12 cellular contexts compared by ENCODE assay signal in the genomic region with DNA sequence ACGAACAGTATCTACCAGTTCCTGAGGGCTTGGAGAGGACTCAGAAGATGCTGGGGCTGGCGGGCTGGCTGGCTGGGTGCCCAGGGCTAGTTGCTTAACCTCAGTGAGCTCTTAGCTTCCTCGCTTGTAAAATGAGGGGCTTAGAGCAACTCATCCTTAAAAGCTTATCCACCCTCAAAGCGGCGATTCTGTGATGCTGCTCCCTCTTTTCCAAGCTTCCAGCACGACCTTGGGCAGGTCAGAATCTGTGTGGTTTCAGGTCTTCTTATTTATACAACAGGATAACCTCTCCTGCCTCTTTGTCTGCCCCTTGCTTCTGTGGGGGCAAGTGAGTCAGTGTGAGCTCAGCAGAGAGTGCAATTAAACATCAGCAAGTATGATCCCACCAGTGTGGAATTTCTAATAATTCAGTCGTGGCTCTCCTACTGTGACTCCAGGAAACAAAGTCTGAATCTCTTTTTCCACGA.
DNase-seq lines count a peak whose midpoint lies in the region; ATAC-seq and TF ChIP-seq lines count a peak whose summit lies in the region.
"Had no signal": no experiment of that assay in that cellular context is flagged by ENCODE, and none has a peak within 500 bp of the region (broad histone marks: within the 10 kb centered on the region; RNA-seq: fewer than 3 reads in every experiment).

No MANE protein-coding gene starts in this region.

- WGBS in adrenal gland, 4 donors: 14 to 25% (median 21%) methylated on average over 7 to 8 of the region's 8 CpGs

- no peaks in the 10 kb centered on the region for H3K79me2 ChIP-seq in neural progenitor cell (ENCODE audit: low read depth)

- intact Hi-C loops in adrenal gland (cut with DNase I) (no loop called here), lower lobe of right lung (cut with DNase I) (no loop called here)

- ATAC-seq in GM18520 (IDR thresholded peaks at IDR 0.05; ENCODE audit: unreplicated experiment) (no peak), lower lobe of right lung (no peak)
- ATAC-seq: activated T-cell treated with anti-CD3 and anti-CD28 coated beads, Interleukin-2, amount 50 U/mL, for 4 hours had no signal

- peaks cover 3% of the 10 kb centered on the region for H3K27me3 Mint-ChIP-seq in neural progenitor cell (ENCODE audit: insufficient read depth, low read depth)

- H3K4me3 ChIP-seq in HEK293 (ENCODE audit: low read depth, low read length): peak overlapping the region; percentile 10
- H3K4me3 ChIP-seq in adrenal gland: no peak overlapping the region
- no peak overlapping the region for H3K4me3 ChIP-seq in neural progenitor cell
- no peak overlapping the region for H3K4me3 ChIP-seq in lower lobe of right lung
- H3K4me3 ChIP-seq: uterus had no signal

- no peaks in the 10 kb centered on the region for H3K36me3 ChIP-seq in HEK293 (ENCODE audit: control insufficient read depth in 2 of 2, insufficient read depth in 1 of 2, low read length in 2 of 2)
- H3K36me3 ChIP-seq in adrenal gland (replicated peaks in 1 of 2): no peaks in the 10 kb centered on the region
- no peaks in the 10 kb centered on the region for H3K36me3 ChIP-seq in neural progenitor cell
- no peaks in the 10 kb centered on the region for H3K36me3 ChIP-seq in lower lobe of right lung
- H3K36me3 ChIP-seq: uterus had no signal

- H3K27ac ChIP-seq in HEK293 (ENCODE audit: extremely low read depth, low read depth, low read length): no peak overlapping the region
- no peak overlapping the region for H3K27ac ChIP-seq in adrenal gland
- no peak overlapping the region for H3K27ac ChIP-seq in neural progenitor cell
- no peak overlapping the region for H3K27ac ChIP-seq in lower lobe of right lung
- H3K27ac ChIP-seq: uterus had no signal

- H4K20me1 ChIP-seq in neural progenitor cell (ENCODE audit: low read depth): no peaks in the 10 kb centered on the region

- peak; percentile 96 for DNase-seq in A172 (ENCODE audit: low spot score)
- peak in 4 of 7 donors; percentile 11 to 23 (median 22) for DNase-seq in adrenal gland
- peak; percentile 91 to 96 for DNase-seq in lung microvascular endothelial cell (ENCODE audit: low read depth in 2 of 2)
- no peak for DNase-seq in NK-92 (lab: John Stamatoyannopoulos, UW; ENCODE audit: unreplicated experiment)
- no peak for DNase-seq in neural progenitor cell (ENCODE audit: low spot score)
- no peak for DNase-seq in lower lobe of right lung
- DNase-seq: activated T-cell treated with anti-CD3 and anti-CD28 coated beads, Interleukin-2, amount 50 U/mL, for 4 hours; CD4-positive, alpha-beta T cell; stimulated activated CD4-positive, alpha-beta T cell treated with anti-CD3 and anti-CD28 coated beads, Interleukin-4, amount 100 ng/mL, for 4 hours had no signal

- CTCF ChIA-PET in HEK293 (lab: Yijun Ruan, JAX): interaction anchor here (0.9 to 3.0 kb wide), 2 partner anchors 150 to 163 kb away, joined by 5 to 15 read pairs; no protein-coding TSS in a partner anchor

- no peaks in the 10 kb centered on the region for H3F3A ChIP-seq in neural progenitor cell (ENCODE audit: low read depth)

- H3K27me3 ChIP-seq in adrenal gland (no peaks in the 10 kb centered on the region), neural progenitor cell (no peaks in the 10 kb centered on the region), lower lobe of right lung (ENCODE audit: low read depth) (no peaks in the 10 kb centered on the region)
- H3K27me3 ChIP-seq: uterus had no signal

- H2AFZ ChIP-seq in neural progenitor cell (replicated peaks): no peak overlapping the region

- no peak overlapping the region for H3K9ac ChIP-seq in neural progenitor cell

- TF ChIP-seq POLR2A in adrenal gland (IDR thresholded peaks at IDR 0.05): no peak

- H3K9me3 ChIP-seq in HEK293 (ENCODE audit: control insufficient read depth, insufficient read depth, low read depth, low read length) (no peaks in the 10 kb centered on the region), adrenal gland (replicated peaks in 1 of 3) (no peaks in the 10 kb centered on the region), neural progenitor cell (ENCODE audit: low read depth) (no peaks in the 10 kb centered on the region), lower lobe of right lung (no peaks in the 10 kb centered on the region)
- H3K9me3 ChIP-seq: uterus had no signal

- H3K9me3 Mint-ChIP-seq in neural progenitor cell: no peaks in the 10 kb centered on the region

- no peak for TF ChIP-seq CTCF in HEK293 (tag by site-specific recombination; IDR thresholded peaks at IDR 0.05)
- no peak for TF ChIP-seq CTCF in adrenal gland (IDR thresholded peaks at IDR 0.05)
- no peak for TF ChIP-seq CTCF in neural progenitor cell (IDR thresholded peaks at IDR 0.05)
- no peak for TF ChIP-seq CTCF in lower lobe of right lung (IDR thresholded peaks at IDR 0.05)

- no peak overlapping the region for H3K27ac Mint-ChIP-seq in neural progenitor cell
- H3K27ac Mint-ChIP-seq: CD4-positive, alpha-beta T cell had no signal

- no peak overlapping the region for H3K4me3 Mint-ChIP-seq in neural progenitor cell
- H3K4me3 Mint-ChIP-seq: activated T-cell treated with anti-CD3 and anti-CD28 coated beads, Interleukin-2, amount 50 U/mL, for 4 hours; CD4-positive, alpha-beta T cell had no signal

- POLR2A ChIA-PET in HEK293 (lab: Yijun Ruan, JAX): no interaction called here

- no peak overlapping the region for H3K4me2 ChIP-seq in neural progenitor cell

- H3K4me1 ChIP-seq in HEK293 (ENCODE audit: control insufficient read depth, insufficient read depth, low read length) (peaks cover 16% of the 10 kb centered on the region), adrenal gland (replicated peaks in 1 of 2) (no peaks in the 10 kb centered on the region), neural progenitor cell (peaks cover 7% of the 10 kb centered on the region), lower lobe of right lung (no peaks in the 10 kb centered on the region)
- H3K4me1 ChIP-seq: uterus had no signal

- peaks cover 27% of the 10 kb centered on the region for H3K4me1 Mint-ChIP-seq in neural progenitor cell

- no peaks in the 10 kb centered on the region for H3K36me3 Mint-ChIP-seq in neural progenitor cell

TF ChIP-seq in HEK293, 187 proteins besides CTCF, POLR2A, EP300 and RAD21 (continues in another document):
- TF ChIP-seq KLF1 (tag by site-specific recombination; IDR thresholded peaks at IDR 0.05): no peak
- peak; percentile 94 for TF ChIP-seq GLIS1 (tag by site-specific recombination; IDR thresholded peaks at IDR 0.05)
- TF ChIP-seq ZNF558 (tag by site-specific recombination; IDR thresholded peaks at IDR 0.05): no peak
- TF ChIP-seq, protein P1, sequence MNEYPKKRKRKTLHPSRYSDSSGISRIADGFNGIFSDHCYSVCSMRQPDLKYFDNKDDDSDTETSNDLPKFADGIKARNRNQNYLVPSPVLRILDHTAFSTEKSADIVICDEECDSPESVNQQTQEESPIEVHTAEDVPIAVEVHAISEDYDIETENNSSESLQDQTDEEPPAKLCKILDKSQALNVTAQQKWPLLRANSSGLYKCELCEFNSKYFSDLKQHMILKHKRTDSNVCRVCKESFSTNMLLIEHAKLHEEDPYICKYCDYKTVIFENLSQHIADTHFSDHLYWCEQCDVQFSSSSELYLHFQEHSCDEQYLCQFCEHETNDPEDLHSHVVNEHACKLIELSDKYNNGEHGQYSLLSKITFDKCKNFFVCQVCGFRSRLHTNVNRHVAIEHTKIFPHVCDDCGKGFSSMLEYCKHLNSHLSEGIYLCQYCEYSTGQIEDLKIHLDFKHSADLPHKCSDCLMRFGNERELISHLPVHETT (tag by site-specific recombination; IDR thresholded peaks at IDR 0.05): peak; percentile 74
- no peak for TF ChIP-seq ZNF114 (tag by site-specific recombination; IDR thresholded peaks at IDR 0.05)
- 0 out of 2 replicates have a peak, but pooled peaks have one; percentile 25 for TF ChIP-seq ZNF335 (tag by site-specific recombination; conservative IDR thresholded peaks at IDR 0.05)
- no peak for TF ChIP-seq ZNF140 (tag by site-specific recombination; IDR thresholded peaks at IDR 0.05)
- peak; percentile 79 for TF ChIP-seq ZNF629 (tag by site-specific recombination; IDR thresholded peaks at IDR 0.05)
- no peak for TF ChIP-seq ZNF138 (tag by site-specific recombination; IDR thresholded peaks at IDR 0.05; ENCODE audit: borderline replicate concordance)
- TF ChIP-seq, protein P2, sequence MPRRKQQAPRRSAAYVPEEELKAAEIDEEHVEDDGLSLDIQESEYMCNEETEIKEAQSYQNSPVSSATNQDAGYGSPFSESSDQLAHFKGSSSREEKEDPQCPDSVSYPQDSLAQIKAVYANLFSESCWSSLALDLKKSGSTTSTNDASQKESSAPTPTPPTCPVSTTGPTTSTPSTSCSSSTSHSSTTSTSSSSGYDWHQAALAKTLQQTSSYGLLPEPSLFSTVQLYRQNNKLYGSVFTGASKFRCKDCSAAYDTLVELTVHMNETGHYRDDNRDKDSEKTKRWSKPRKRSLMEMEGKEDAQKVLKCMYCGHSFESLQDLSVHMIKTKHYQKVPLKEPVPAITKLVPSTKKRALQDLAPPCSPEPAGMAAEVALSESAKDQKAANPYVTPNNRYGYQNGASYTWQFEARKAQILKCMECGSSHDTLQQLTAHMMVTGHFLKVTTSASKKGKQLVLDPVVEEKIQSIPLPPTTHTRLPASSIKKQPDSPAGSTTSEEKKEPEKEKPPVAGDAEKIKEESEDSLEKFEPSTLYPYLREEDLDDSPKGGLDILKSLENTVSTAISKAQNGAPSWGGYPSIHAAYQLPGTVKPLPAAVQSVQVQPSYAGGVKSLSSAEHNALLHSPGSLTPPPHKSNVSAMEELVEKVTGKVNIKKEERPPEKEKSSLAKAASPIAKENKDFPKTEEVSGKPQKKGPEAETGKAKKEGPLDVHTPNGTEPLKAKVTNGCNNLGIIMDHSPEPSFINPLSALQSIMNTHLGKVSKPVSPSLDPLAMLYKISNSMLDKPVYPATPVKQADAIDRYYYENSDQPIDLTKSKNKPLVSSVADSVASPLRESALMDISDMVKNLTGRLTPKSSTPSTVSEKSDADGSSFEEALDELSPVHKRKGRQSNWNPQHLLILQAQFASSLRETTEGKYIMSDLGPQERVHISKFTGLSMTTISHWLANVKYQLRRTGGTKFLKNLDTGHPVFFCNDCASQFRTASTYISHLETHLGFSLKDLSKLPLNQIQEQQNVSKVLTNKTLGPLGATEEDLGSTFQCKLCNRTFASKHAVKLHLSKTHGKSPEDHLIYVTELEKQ (tag by site-specific recombination; IDR thresholded peaks at IDR 0.05; ENCODE audit: borderline replicate concordance): 0 out of 2 replicates have a peak, but pooled peaks have one; percentile 14
- peak; percentile 61; the same call in 1 of the 2 replicates for TF ChIP-seq ZNF600 (tag by site-specific recombination; IDR thresholded peaks at IDR 0.05)
- TF ChIP-seq ZNF341 (tag by site-specific recombination; IDR thresholded peaks at IDR 0.05; ENCODE audit: low read depth): no peak
- no peak for TF ChIP-seq TRIM28 (IDR thresholded peaks at IDR 0.05; ENCODE audit: borderline replicate concordance, low read length)
- peak; percentile 90 for TF ChIP-seq ZEB2 (tag by site-specific recombination; IDR thresholded peaks at IDR 0.05)
- no peak for TF ChIP-seq ZNF2 (tag by site-specific recombination; IDR thresholded peaks at IDR 0.05)

Comparison
In these comparisons a context has a peak if more than half of its experiments do, and no peak if none do; other contexts are left out.
1. DNase-seq: peak in A172 (single experiment), adrenal gland (4 of 7) and lung microvascular endothelial cell (2 of 2); none in NK-92 (single experiment), neural progenitor cell (single experiment) and lower lobe of right lung (single experiment).